Comparison of ENCODE assay signal across 23 cellular contexts in genomic region chr1:59512702-59513101, GRCh38.
"Had no signal": no experiment of that assay in that cellular context is flagged by ENCODE, and none has a peak within 500 bp of the region (broad histone marks: within the 10 kb centered on the region; RNA-seq: fewer than 3 reads in every experiment).

No MANE protein-coding gene starts in this region.

- H3K27ac ChIP-seq: colonic mucosa, epithelial cell of prostate, esophagus squamous epithelium, gastrocnemius medialis, heart right ventricle, left lung, lower lobe of right lung had no signal

- H3K27me3 ChIP-seq: colonic mucosa, esophagus squamous epithelium, gastrocnemius medialis, heart right ventricle, left lung had no signal

- ATAC-seq: effector memory CD8-positive, alpha-beta T cell; esophagus mucosa; gastrocnemius medialis; heart right ventricle; left cardiac atrium; left lung; left ventricle myocardium superior; lower lobe of right lung had no signal

- H3K4me3 ChIP-seq: colonic mucosa, esophagus squamous epithelium, gastrocnemius medialis, heart right ventricle, left lung, lower lobe of right lung had no signal

- H3K4me1 ChIP-seq: colonic mucosa, lower lobe of right lung had no signal

- H3K9me3 ChIP-seq: colonic mucosa, esophagus squamous epithelium, gastrocnemius medialis, heart right ventricle, left lung, lower lobe of right lung had no signal

- DNase-seq: colonic mucosa; cortex of kidney; effector CD8-positive, alpha-beta T cell; effector memory CD8-positive, alpha-beta T cell; endodermal cell; erythroblast; esophagus squamous epithelium; foreskin fibroblast; foreskin melanocyte; gastrocnemius medialis; glutamatergic neuron; head of caudate nucleus; heart right ventricle; hippocampal formation; left cardiac atrium; left lung; left ventricle myocardium superior; lower lobe of right lung; mesenchymal stem cell; midbrain; naive B cell had no signal

- H3K36me3 ChIP-seq: colonic mucosa, esophagus squamous epithelium, gastrocnemius medialis, left lung, lower lobe of right lung had no signal
